In genomic region chr9:34256104-34256503, GRCh38 we compare ENCODE assay signal across 10 cellular contexts.
DNase-seq lines count a peak whose midpoint lies in the region; ATAC-seq and TF ChIP-seq lines count a peak whose summit lies in the region.
"Had no signal": no experiment of that assay in that cellular context is flagged by ENCODE, and none has a peak within 500 bp of the region (broad histone marks: within the 10 kb centered on the region; RNA-seq: fewer than 3 reads in every experiment).

No MANE protein-coding gene starts in this region.

- no peaks in the 10 kb centered on the region for H3K79me2 ChIP-seq in PC-9 (ENCODE audit: low read depth)

- H3K4me1 Mint-ChIP-seq in activated naive CD4-positive, alpha-beta T cell treated with anti-CD3 and anti-CD28 coated beads for 36 hours (ENCODE audit: low read depth): peaks cover 18% of the 10 kb centered on the region
- H3K4me1 Mint-ChIP-seq in stimulated activated naive B cell treated with anti-CD40 and anti-IgM and Interleukin-4, amounts not matched to agents 10 μg/mL and 1 μg/mL and 100 μg/mL, for 72 hours: peaks cover 20 to 26% of the 10 kb centered on the region in 2 donors

- DNase-seq in activated naive CD4-positive, alpha-beta T cell treated with anti-CD3 and anti-CD28 coated beads for 36 hours: peak; percentile 21
- no peak for DNase-seq in activated naive CD4-positive, alpha-beta T cell (lab: John Stamatoyannopoulos, UW)
- DNase-seq in PC-9: no peak
- DNase-seq in fibroblast of pulmonary artery (ENCODE audit: low read depth): no peak
- DNase-seq in stimulated activated naive B cell treated with anti-CD40 and anti-IgM and Interleukin-4, amounts not matched to agents 10 μg/mL and 1 μg/mL and 100 μg/mL, for 72 hours: no peak
- DNase-seq in OCI-M2 (lab: John Stamatoyannopoulos, UW; ENCODE audit: unreplicated experiment): no peak
- DNase-seq: activated T-cell treated with anti-CD3 and anti-CD28 coated beads, Interleukin-2, amount 50 U/mL, for 4 hours; OCI-M1 had no signal

- H3K9me3 ChIP-seq in PC-9 (ENCODE audit: insufficient read depth, low read depth): no peaks in the 10 kb centered on the region

- no peak overlapping the region for H2AFZ ChIP-seq in PC-9

- H3K4me3 ChIP-seq in PC-9: no peak overlapping the region
- H3K4me3 ChIP-seq in fibroblast of pulmonary artery (replicated peaks; ENCODE audit: low read depth, low read length): no peak overlapping the region

- peaks cover 26% of the 10 kb centered on the region for H3K36me3 Mint-ChIP-seq in activated naive CD4-positive, alpha-beta T cell treated with anti-CD3 and anti-CD28 coated beads for 36 hours (ENCODE audit: low read depth)
- H3K36me3 Mint-ChIP-seq in stimulated activated naive B cell treated with anti-CD40 and anti-IgM and Interleukin-4, amounts not matched to agents 10 μg/mL and 1 μg/mL and 100 μg/mL, for 72 hours: peaks cover 30 to 49% of the 10 kb centered on the region in 2 donors

- no peaks in the 10 kb centered on the region for H3K27me3 ChIP-seq in PC-9 (ENCODE audit: insufficient read depth, low read depth)

- no peaks in the 10 kb centered on the region for H3K36me3 ChIP-seq in PC-9 (ENCODE audit: low read depth)

- 0 out of 2 replicates have a peak overlapping the region, but pooled peaks have one; percentile 48 for H3K27ac ChIP-seq in PC-9

- no peaks in the 10 kb centered on the region for H3K9me2 ChIP-seq in PC-9 (ENCODE audit: insufficient read depth)

- peaks cover 27% of the 10 kb centered on the region for H3K4me1 ChIP-seq in PC-9 (replicated peaks; ENCODE audit: insufficient read depth)

- BruUV-seq in PC-9 (replicated peaks; lab: Mats Ljungman, UMichigan): no TSS peak

- peaks cover 29% of the 10 kb centered on the region for H3F3A ChIP-seq in PC-9 (ENCODE audit: insufficient read depth, low read depth)

- intact Hi-C loops in activated naive CD4-positive, alpha-beta T cell treated with anti-CD3 and anti-CD28 coated beads for 36 hours (cut with micrococcal nuclease): loop anchor here (1.0 kb wide), 1 partner anchor 123 kb away; no protein-coding TSS in a partner anchor
- intact Hi-C loops in PC-9 (cut with micrococcal nuclease; ENCODE audit: unreplicated experiment): loop anchor here (10.0 kb wide), 1 partner anchor 349 kb away; no protein-coding TSS in a partner anchor

- TF ChIP-seq CTCF in PC-9 (conservative IDR thresholded peaks at IDR 0.05) (no peak), fibroblast of pulmonary artery (IDR thresholded peaks at IDR 0.05; ENCODE audit: low read length, missing control alignments) (peak; percentile 28)

- no peak overlapping the region for H3K4me3 Mint-ChIP-seq in activated naive CD4-positive, alpha-beta T cell treated with anti-CD3 and anti-CD28 coated beads for 36 hours
- no peak overlapping the region for H3K4me3 Mint-ChIP-seq in stimulated activated naive B cell treated with anti-CD40 and anti-IgM and Interleukin-4, amounts not matched to agents 10 μg/mL and 1 μg/mL and 100 μg/mL, for 72 hours
- H3K4me3 Mint-ChIP-seq: activated T-cell treated with anti-CD3 and anti-CD28 coated beads, Interleukin-2, amount 50 U/mL, for 4 hours had no signal

- peak; percentile 53 to 58 for ATAC-seq in stimulated activated naive B cell treated with anti-CD40 and anti-IgM and Interleukin-4, amounts not matched to agents 10 μg/mL and 1 μg/mL and 100 μg/mL, for 72 hours (replicated peaks)
- ATAC-seq in HG03342 (IDR thresholded peaks at IDR 0.05; ENCODE audit: unreplicated experiment) (no peak), GM18511 (IDR thresholded peaks at IDR 0.05; ENCODE audit: unreplicated experiment) (no peak)

- POLR2A ChIA-PET in PC-9 (lab: Charles Lee; ENCODE audit: unreplicated experiment): no interaction called here

- no peaks in the 10 kb centered on the region for H4K20me1 ChIP-seq in PC-9 (ENCODE audit: insufficient read depth)

- H3K27me3 Mint-ChIP-seq in activated naive CD4-positive, alpha-beta T cell treated with anti-CD3 and anti-CD28 coated beads for 36 hours (ENCODE audit: low read depth): no peaks in the 10 kb centered on the region
- H3K27me3 Mint-ChIP-seq in stimulated activated naive B cell treated with anti-CD40 and anti-IgM and Interleukin-4, amounts not matched to agents 10 μg/mL and 1 μg/mL and 100 μg/mL, for 72 hours: no peaks in the 10 kb centered on the region

- CTCF ChIA-PET in activated naive CD4-positive, alpha-beta T cell treated with anti-CD3 and anti-CD28 coated beads for 36 hours (lab: Charles Lee): interaction anchor here (0.5 to 0.6 kb wide), 3 partner anchors 14 to 354 kb away, joined by 3 to 7 read pairs (median 4); no protein-coding TSS in a partner anchor
- CTCF ChIA-PET in PC-9 (lab: Charles Lee): interaction anchor here (1.8 kb wide), 1 partner anchor 123 kb away, joined by 5 read pairs; no protein-coding TSS in a partner anchor

- H3K27ac Mint-ChIP-seq in activated naive CD4-positive, alpha-beta T cell treated with anti-CD3 and anti-CD28 coated beads for 36 hours: no peak overlapping the region
- no peak overlapping the region for H3K27ac Mint-ChIP-seq in stimulated activated naive B cell treated with anti-CD40 and anti-IgM and Interleukin-4, amounts not matched to agents 10 μg/mL and 1 μg/mL and 100 μg/mL, for 72 hours

- H3K9me3 Mint-ChIP-seq in activated naive CD4-positive, alpha-beta T cell treated with anti-CD3 and anti-CD28 coated beads for 36 hours: no peaks in the 10 kb centered on the region
- no peaks in the 10 kb centered on the region for H3K9me3 Mint-ChIP-seq in stimulated activated naive B cell treated with anti-CD40 and anti-IgM and Interleukin-4, amounts not matched to agents 10 μg/mL and 1 μg/mL and 100 μg/mL, for 72 hours
- H3K9me3 Mint-ChIP-seq: activated T-cell treated with anti-CD3 and anti-CD28 coated beads, Interleukin-2, amount 50 U/mL, for 4 hours had no signal

- no peak overlapping the region for H3K4me2 ChIP-seq in PC-9

Comparison
In these comparisons a context has a peak if more than half of its experiments do, and no peak if none do; other contexts are left out.
1. ATAC-seq: peak in stimulated activated naive B cell treated with anti-CD40 and anti-IgM and Interleukin-4, amounts not matched to agents 10 μg/mL and 1 μg/mL and 100 μg/mL, for 72 hours (2 of 2); none in HG03342 (single experiment) and GM18511 (single experiment).